ENCODE assay signal across 20 cellular contexts in genomic region chr2:108611021-108611420, GRCh38.
A peak's percentile ranks its signal among the peaks of the same experiment; 100 is the strongest.
DNase-seq lines count a peak whose midpoint lies in the region; ATAC-seq and TF ChIP-seq lines count a peak whose summit lies in the region.
"Had no signal": no experiment of that assay in that cellular context is flagged by ENCODE, and none has a peak within 500 bp of the region (broad histone marks: within the 10 kb centered on the region; RNA-seq: fewer than 3 reads in every experiment).

No MANE protein-coding gene starts in this region.

- no peaks in the 10 kb centered on the region for H3K9me3 Mint-ChIP-seq in activated T-cell treated with anti-CD3 and anti-CD28 coated beads, Interleukin-2, amount 50 U/mL, for 72 hours
- no peaks in the 10 kb centered on the region for H3K9me3 Mint-ChIP-seq in activated T-cell treated with anti-CD3 and anti-CD28 coated beads, Interleukin-2, amount 50 U/mL, for 4 hours
- H3K9me3 Mint-ChIP-seq in IgD-negative memory B cell (no peaks in the 10 kb centered on the region), mesothelial cell of epicardium (no peaks in the 10 kb centered on the region)
- H3K9me3 Mint-ChIP-seq in activated T-helper 17 cell treated with anti-CD3 and anti-CD28 coated beads, Interleukin-2, amount 50 U/mL, for 72 hours = no peaks in the 10 kb centered on the region
- no peaks in the 10 kb centered on the region for H3K9me3 Mint-ChIP-seq in stimulated activated memory B cell treated with anti-CD40 and anti-IgM and Interleukin-4, amounts not matched to agents 10 μg/mL and 1 μg/mL and 100 μg/mL, for 72 hours
- H3K9me3 Mint-ChIP-seq: H9; stimulated activated naive CD8-positive, alpha-beta T cell treated with anti-CD3 and anti-CD28 coated beads, Interleukin-15, amount 100 ng/mL, for 72 hours had no signal

- H3K27ac Mint-ChIP-seq in activated T-cell treated with anti-CD3 and anti-CD28 coated beads, Interleukin-2, amount 50 U/mL, for 72 hours = peak overlapping the region; percentile 52
- H3K27ac Mint-ChIP-seq in IgD-negative memory B cell (peak overlapping the region in 2 of 3 donors; percentile 64 to 70), mesothelial cell of epicardium (no peak overlapping the region)
- peak overlapping the region; percentile 81 for H3K27ac Mint-ChIP-seq in activated T-helper 17 cell treated with anti-CD3 and anti-CD28 coated beads, Interleukin-2, amount 50 U/mL, for 72 hours
- peak overlapping the region; percentile 98 for H3K27ac Mint-ChIP-seq in stimulated activated memory B cell treated with anti-CD40 and anti-IgM and Interleukin-4, amounts not matched to agents 10 μg/mL and 1 μg/mL and 100 μg/mL, for 72 hours
- H3K27ac Mint-ChIP-seq: H9; stimulated activated naive CD8-positive, alpha-beta T cell treated with anti-CD3 and anti-CD28 coated beads, Interleukin-15, amount 100 ng/mL, for 72 hours had no signal

- ATAC-seq in activated T-cell treated with anti-CD3 and anti-CD28 coated beads, Interleukin-2, amount 50 U/mL, for 72 hours (replicated peaks in 1 of 2) = no peak
- no peak for ATAC-seq in activated T-cell treated with anti-CD3 and anti-CD28 coated beads, Interleukin-2, amount 50 U/mL, for 4 hours
- no peak for ATAC-seq in activated T-helper 17 cell treated with anti-CD3 and anti-CD28 coated beads, Interleukin-2, amount 50 U/mL, for 72 hours (replicated peaks)
- no peak for ATAC-seq in stimulated activated memory B cell treated with anti-CD40 and anti-IgM and Interleukin-4, amounts not matched to agents 10 μg/mL and 1 μg/mL and 100 μg/mL, for 72 hours
- ATAC-seq in HG02973 (IDR thresholded peaks at IDR 0.05; ENCODE audit: unreplicated experiment) = no peak
- ATAC-seq in HG02759 (IDR thresholded peaks at IDR 0.05; ENCODE audit: unreplicated experiment) = no peak
- ATAC-seq: stimulated activated naive CD8-positive, alpha-beta T cell treated with anti-CD3 and anti-CD28 coated beads, Interleukin-15, amount 100 ng/mL, for 72 hours had no signal

- no peaks in the 10 kb centered on the region for H3K36me3 Mint-ChIP-seq in activated T-cell treated with anti-CD3 and anti-CD28 coated beads, Interleukin-2, amount 50 U/mL, for 72 hours (ENCODE audit: insufficient read depth in 2 of 2)
- H3K36me3 Mint-ChIP-seq in activated T-cell treated with anti-CD3 and anti-CD28 coated beads, Interleukin-2, amount 50 U/mL, for 4 hours (ENCODE audit: insufficient read depth) = no peaks in the 10 kb centered on the region
- H3K36me3 Mint-ChIP-seq in IgD-negative memory B cell = no peaks in the 10 kb centered on the region
- no peaks in the 10 kb centered on the region for H3K36me3 Mint-ChIP-seq in activated T-helper 17 cell treated with anti-CD3 and anti-CD28 coated beads, Interleukin-2, amount 50 U/mL, for 72 hours (ENCODE audit: low read depth)
- peaks cover 20% of the 10 kb centered on the region for H3K36me3 Mint-ChIP-seq in stimulated activated memory B cell treated with anti-CD40 and anti-IgM and Interleukin-4, amounts not matched to agents 10 μg/mL and 1 μg/mL and 100 μg/mL, for 72 hours
- H3K36me3 Mint-ChIP-seq in mesothelial cell of epicardium = no peaks in the 10 kb centered on the region

- no peak for DNase-seq in activated T-cell treated with anti-CD3 and anti-CD28 coated beads, Interleukin-2, amount 50 U/mL, for 72 hours
- DNase-seq in activated T-cell treated with anti-CD3 and anti-CD28 coated beads, Interleukin-2, amount 50 U/mL, for 4 hours = no peak
- no peak for DNase-seq in mesothelial cell of epicardium (ENCODE audit: low spot score in 2 of 2, unreplicated experiment in 2 of 2)
- DNase-seq: activated CD4-positive, CD25-positive, alpha-beta regulatory T cell; Caco-2; effector CD8-positive, alpha-beta T cell; H9; kidney; midbrain; NCI-H1092; NCI-H2171; NCI-H748 treated with DMSO at 0.1 percent for 48 hours; nucleus accumbens; stimulated activated CD4-positive, alpha-beta T cell treated with anti-CD3 and anti-CD28 coated beads, Interleukin-15, amount 100 ng/mL, for 24 hours; stimulated activated naive CD8-positive, alpha-beta T cell treated with anti-CD3 and anti-CD28 coated beads, Interleukin-15, amount 100 ng/mL, for 72 hours had no signal

- H3K4me3 Mint-ChIP-seq in activated T-cell treated with anti-CD3 and anti-CD28 coated beads, Interleukin-2, amount 50 U/mL, for 72 hours = peak overlapping the region; percentile 37 to 84
- no peak overlapping the region for H3K4me3 Mint-ChIP-seq in activated T-cell treated with anti-CD3 and anti-CD28 coated beads, Interleukin-2, amount 50 U/mL, for 4 hours
- H3K4me3 Mint-ChIP-seq in IgD-negative memory B cell (peak overlapping the region in 3 of 4 donors; percentile 38 to 56 (median 46)), mesothelial cell of epicardium (no peak overlapping the region)
- peak overlapping the region; percentile 72 for H3K4me3 Mint-ChIP-seq in activated T-helper 17 cell treated with anti-CD3 and anti-CD28 coated beads, Interleukin-2, amount 50 U/mL, for 72 hours
- no peak overlapping the region for H3K4me3 Mint-ChIP-seq in stimulated activated memory B cell treated with anti-CD40 and anti-IgM and Interleukin-4, amounts not matched to agents 10 μg/mL and 1 μg/mL and 100 μg/mL, for 72 hours
- H3K4me3 Mint-ChIP-seq: H9 had no signal

- peaks cover 81% of the 10 kb centered on the region for H3K4me1 Mint-ChIP-seq in activated T-cell treated with anti-CD3 and anti-CD28 coated beads, Interleukin-2, amount 50 U/mL, for 72 hours (ENCODE audit: low read depth)
- peaks cover 68% of the 10 kb centered on the region for H3K4me1 Mint-ChIP-seq in activated T-cell treated with anti-CD3 and anti-CD28 coated beads, Interleukin-2, amount 50 U/mL, for 4 hours (ENCODE audit: low read depth)
- H3K4me1 Mint-ChIP-seq in IgD-negative memory B cell = peaks cover 51 to 68% (median 53%) of the 10 kb centered on the region in 3 donors
- H3K4me1 Mint-ChIP-seq in activated T-helper 17 cell treated with anti-CD3 and anti-CD28 coated beads, Interleukin-2, amount 50 U/mL, for 72 hours = peaks cover 57% of the 10 kb centered on the region
- H3K4me1 Mint-ChIP-seq in stimulated activated memory B cell treated with anti-CD40 and anti-IgM and Interleukin-4, amounts not matched to agents 10 μg/mL and 1 μg/mL and 100 μg/mL, for 72 hours = peaks cover 83% of the 10 kb centered on the region
- H3K4me1 Mint-ChIP-seq in mesothelial cell of epicardium = peaks cover 32% of the 10 kb centered on the region

- TF ChIP-seq CTCF in mesothelial cell of epicardium (IDR thresholded peaks at IDR 0.05; ENCODE audit: unreplicated experiment) = no peak

- no peaks in the 10 kb centered on the region for H3K27me3 Mint-ChIP-seq in activated T-cell treated with anti-CD3 and anti-CD28 coated beads, Interleukin-2, amount 50 U/mL, for 72 hours (ENCODE audit: low read depth)
- H3K27me3 Mint-ChIP-seq in activated T-cell treated with anti-CD3 and anti-CD28 coated beads, Interleukin-2, amount 50 U/mL, for 4 hours (ENCODE audit: low read depth) = no peaks in the 10 kb centered on the region
- H3K27me3 Mint-ChIP-seq in IgD-negative memory B cell = peaks cover 7% of the 10 kb centered on the region
- no peaks in the 10 kb centered on the region for H3K27me3 Mint-ChIP-seq in activated T-helper 17 cell treated with anti-CD3 and anti-CD28 coated beads, Interleukin-2, amount 50 U/mL, for 72 hours
- H3K27me3 Mint-ChIP-seq in stimulated activated memory B cell treated with anti-CD40 and anti-IgM and Interleukin-4, amounts not matched to agents 10 μg/mL and 1 μg/mL and 100 μg/mL, for 72 hours = no peaks in the 10 kb centered on the region
- no peaks in the 10 kb centered on the region for H3K27me3 Mint-ChIP-seq in mesothelial cell of epicardium (ENCODE audit: low read depth)
- H3K27me3 Mint-ChIP-seq: stimulated activated naive CD8-positive, alpha-beta T cell treated with anti-CD3 and anti-CD28 coated beads, Interleukin-15, amount 100 ng/mL, for 72 hours had no signal

Comparison
In these comparisons a context has a peak if more than half of its experiments do, and no peak if none do; other contexts are left out.
1. H3K4me3 Mint-ChIP-seq: peak in activated T-cell treated with anti-CD3 and anti-CD28 coated beads, Interleukin-2, amount 50 U/mL, for 72 hours (2 of 2), IgD-negative memory B cell (3 of 4) and activated T-helper 17 cell treated with anti-CD3 and anti-CD28 coated beads, Interleukin-2, amount 50 U/mL, for 72 hours (single experiment); none in activated T-cell treated with anti-CD3 and anti-CD28 coated beads, Interleukin-2, amount 50 U/mL, for 4 hours (single experiment), stimulated activated memory B cell treated with anti-CD40 and anti-IgM and Interleukin-4, amounts not matched to agents 10 μg/mL and 1 μg/mL and 100 μg/mL, for 72 hours (single experiment) and mesothelial cell of epicardium (single experiment).